1 cellular context compared by ENCODE assay signal in genomic region chr16:71499775-71500364, GRCh38.
TF ChIP-seq lines count a peak whose summit lies in the region.

No MANE protein-coding gene starts in this region.

TF ChIP-seq in HEK293T, 16 proteins besides CTCF, POLR2A, EP300 and RAD21 (continued from another document):
- TF ChIP-seq PKNOX1 (IDR thresholded peaks at IDR 0.05): no peak
- TF ChIP-seq ZNF384 (IDR thresholded peaks at IDR 0.05): no peak
- no peak for TF ChIP-seq CTBP1 (IDR thresholded peaks at IDR 0.05; ENCODE audit: borderline replicate concordance)
- no peak for TF ChIP-seq ELF4 (IDR thresholded peaks at IDR 0.05)
